In the genomic region with DNA sequence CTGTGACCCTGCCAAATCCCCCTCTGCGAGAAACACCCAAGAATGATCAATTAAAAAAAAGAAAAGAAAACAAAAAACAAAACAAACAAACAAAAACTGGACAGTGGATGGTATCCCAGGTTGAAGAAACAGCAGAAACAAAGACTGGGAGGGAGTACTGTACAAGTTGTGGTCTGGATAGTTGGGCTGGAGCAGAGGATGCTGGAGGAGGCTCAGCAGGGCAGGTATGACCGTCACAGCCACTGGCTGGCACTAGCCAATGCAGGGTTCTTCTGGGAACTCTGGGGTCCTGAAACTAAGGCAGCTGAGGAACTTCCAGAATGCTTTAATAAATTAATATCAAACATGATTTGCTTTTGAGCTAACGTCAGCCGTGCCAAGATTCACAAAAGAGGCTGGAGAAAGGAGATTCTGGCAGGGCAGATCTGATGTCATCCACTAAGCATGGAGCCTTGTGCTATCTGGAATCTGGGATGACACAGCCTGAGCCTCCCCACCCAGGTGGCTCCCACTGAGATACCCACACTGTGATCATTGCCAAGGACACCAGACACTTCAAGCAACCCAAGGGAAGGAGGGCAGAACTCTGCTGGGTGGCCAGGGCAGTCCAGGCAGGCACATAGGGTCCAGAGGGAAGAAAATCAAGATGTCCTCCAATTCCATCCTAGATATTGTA, we compare ENCODE assay signal across 3 cellular contexts. TPM values are rescaled to one million over a fixed set of nuclear protein-coding genes. Genes with fewer than 3 reads are reported as not detected.
"Had no signal": no experiment of that assay in that cellular context is flagged by ENCODE, and none has a peak within 500 bp of the region (broad histone marks: within the 10 kb centered on the region; RNA-seq: fewer than 3 reads in every experiment).

No MANE protein-coding gene starts in this region.

RNA-seq across cellular contexts. Expression of a gene that starts 22.6 kb away (rescaled TPM):
- total RNA-seq: glomerular endothelial cell, left ventricle myocardium superior, right atrium auricular region had no signal
